9 cellular contexts compared by ENCODE assay signal in genomic region chr11:6681505-6681904, GRCh38. TPM values are rescaled to one million over a fixed set of nuclear protein-coding genes. Genes with fewer than 3 reads are reported as not detected.
A peak's percentile ranks its signal among the peaks of the same experiment; 100 is the strongest.
DNase-seq lines count a peak whose midpoint lies in the region; ATAC-seq and TF ChIP-seq lines count a peak whose summit lies in the region.
"Had no signal": no experiment of that assay in that cellular context is flagged by ENCODE, and none has a peak within 500 bp of the region (broad histone marks: within the 10 kb centered on the region; RNA-seq: fewer than 3 reads in every experiment).

No MANE protein-coding gene starts in this region.

- H3K27ac Mint-ChIP-seq in WTC11 (peak overlapping the region; percentile 64), glutamatergic neuron (ENCODE audit: unreplicated experiment) (peak overlapping the region; percentile 31)

- H3K4me1 Mint-ChIP-seq in WTC11 = peaks cover 26% of the 10 kb centered on the region
- H3K4me1 Mint-ChIP-seq in glutamatergic neuron (ENCODE audit: low read depth, unreplicated experiment) = peaks cover 2% of the 10 kb centered on the region

- H3K9me3 Mint-ChIP-seq in WTC11 (no peaks in the 10 kb centered on the region), glutamatergic neuron (ENCODE audit: unreplicated experiment) (peaks cover 3% of the 10 kb centered on the region)

- ATAC-seq in Right ventricle myocardium superior (ENCODE audit: poor library complexity) = no peak
- no peak for ATAC-seq in WTC11
- ATAC-seq in HG03520 (IDR thresholded peaks at IDR 0.05; ENCODE audit: unreplicated experiment) = no peak

- 48 to 68% (median 59%) methylated on average over 1 of the region's 1 CpG for WGBS in stomach, 5 donors

- TF ChIP-seq CTCF in left ventricle myocardium inferior (IDR thresholded peaks at IDR 0.05; ENCODE audit: borderline replicate concordance) (no peak), WTC11 (IDR thresholded peaks at IDR 0.05) (no peak), glutamatergic neuron (IDR thresholded peaks at IDR 0.05; ENCODE audit: partially characterized antibody, unreplicated experiment) (no peak), stomach (IDR thresholded peaks at IDR 0.05) (no peak)

- no peaks in the 10 kb centered on the region for H3K27me3 ChIP-seq in left ventricle myocardium inferior (ENCODE audit: low read depth)
- H3K27me3 ChIP-seq in stomach = no peaks in the 10 kb centered on the region

- H3K27ac ChIP-seq in left ventricle myocardium inferior (replicated peaks) (peak overlapping the region; percentile 93), stomach (no peak overlapping the region)

- no peak for DNase-seq in left ventricle myocardium inferior
- DNase-seq in Right ventricle myocardium superior = no peak
- DNase-seq in WTC11 (ENCODE audit: low spot score) = no peak
- no peak for DNase-seq in glutamatergic neuron
- no peak for DNase-seq in stomach
- DNase-seq in NCI-H1105 (lab: John Stamatoyannopoulos, UW) = no peak
- DNase-seq in NCI-H128 (lab: John Stamatoyannopoulos, UW; ENCODE audit: unreplicated experiment) = no peak
- DNase-seq: T-helper 9 cell had no signal

- POLR2A ChIA-PET in WTC11 (lab: Charles Lee) = no interaction called here

- H3K36me3 ChIP-seq in left ventricle myocardium inferior (peaks cover 9% of the 10 kb centered on the region), stomach (peaks cover 16 to 21% (median 18%) of the 10 kb centered on the region in 4 donors)

- H3K36me3 Mint-ChIP-seq in WTC11 (peaks cover 21% of the 10 kb centered on the region), glutamatergic neuron (ENCODE audit: unreplicated experiment) (no peaks in the 10 kb centered on the region)

- TF ChIP-seq POLR2A in stomach (IDR thresholded peaks at IDR 0.05) = no peak

- intact Hi-C loops in left ventricle myocardium inferior (cut with micrococcal nuclease) = loop anchor here (10.0 kb wide), 1 partner anchor 147 kb away; no protein-coding TSS in a partner anchor
- intact Hi-C loops in Right ventricle myocardium superior (cut with DNase I) = loop anchor here (5.0 kb wide), 2 partner anchors 79 to 149 kb away; partner anchors contain the start of genes ILK and RRP8
- intact Hi-C loops in stomach (cut with DNase I; ENCODE audit: low total_unique reads) = loop anchor here (10.0 kb wide), 1 partner anchor 77 kb away; the partner anchor contains the start of genes ILK and RRP8

- H3K4me3 ChIP-seq in left ventricle myocardium inferior (peak overlapping the region; percentile 72), stomach (peak overlapping the region in 3 of 4 donors; percentile 83 to 98 (median 90))

- H3K27me3 Mint-ChIP-seq in WTC11 (ENCODE audit: low read depth) = no peaks in the 10 kb centered on the region; the same call in 1 of the 2 replicates
- no peaks in the 10 kb centered on the region for H3K27me3 Mint-ChIP-seq in glutamatergic neuron (ENCODE audit: unreplicated experiment)

- H3K4me3 Mint-ChIP-seq in WTC11 (peak overlapping the region; percentile 99), glutamatergic neuron (ENCODE audit: unreplicated experiment) (peak overlapping the region; percentile 99)

- TF ChIP-seq EP300 in stomach (IDR thresholded peaks at IDR 0.05) = no peak

- H3K9me3 ChIP-seq in left ventricle myocardium inferior (replicated peaks) (no peaks in the 10 kb centered on the region), stomach (no peaks in the 10 kb centered on the region)

- CTCF ChIA-PET in WTC11 (lab: Charles Lee) = no interaction called here

- H3K4me1 ChIP-seq in left ventricle myocardium inferior = peaks cover 38% of the 10 kb centered on the region
- peaks cover 13 to 28% (median 22%) of the 10 kb centered on the region in 4 donors for H3K4me1 ChIP-seq in stomach

TF ChIP-seq in WTC11, 78 proteins besides CTCF, POLR2A, EP300 and RAD21 (continues in another document):
- TF ChIP-seq ZNF263 (CRISPR knock-in tag; IDR thresholded peaks at IDR 0.05; ENCODE audit: low read depth) = no peak
- TF ChIP-seq NR2C2 (CRISPR knock-in tag; IDR thresholded peaks at IDR 0.05) = no peak
- no peak for TF ChIP-seq GRHL2 (CRISPR knock-in tag; IDR thresholded peaks at IDR 0.05; ENCODE audit: insufficient replicate concordance, severe bottlenecking)
- no peak for TF ChIP-seq OVOL2 (CRISPR knock-in tag; IDR thresholded peaks at IDR 0.05; ENCODE audit: borderline replicate concordance)
- TF ChIP-seq NR3C1 (CRISPR knock-in tag; conservative IDR thresholded peaks at IDR 0.05; ENCODE audit: low read depth) = no peak
- no peak for TF ChIP-seq AR (CRISPR knock-in tag; IDR thresholded peaks at IDR 0.05)
- no peak for TF ChIP-seq NFE2L1 (CRISPR knock-in tag; IDR thresholded peaks at IDR 0.05)
- TF ChIP-seq ZNF281 (CRISPR knock-in tag; IDR thresholded peaks at IDR 0.05) = no peak
- TF ChIP-seq ZNF423 (CRISPR knock-in tag; IDR thresholded peaks at IDR 0.05) = no peak
- no peak for TF ChIP-seq ZBTB43 (CRISPR knock-in tag; IDR thresholded peaks at IDR 0.05)
- TF ChIP-seq JAZF1 (CRISPR knock-in tag; IDR thresholded peaks at IDR 0.05) = no peak
- TF ChIP-seq FOXK1 (CRISPR knock-in tag; IDR thresholded peaks at IDR 0.05) = no peak

RNA-seq across cellular contexts. Expression of gene MRPL17, which starts 1.6 kb away (rescaled TPM):
- total RNA-seq in left ventricle myocardium inferior (40.2 TPM), Right ventricle myocardium superior (46.5 TPM), WTC11 (2021) (68.1 to 77.1 TPM (median 70.1 TPM) in 3 replicates), glutamatergic neuron (ENCODE audit: unreplicated experiment) (23.3 TPM), stomach (100 to 1,000 TPM in 1 of 5 donors, 10 to 100 TPM in 3, 1 to 10 TPM in 1; 9.0 to 148 (median 20.4) TPM)
- 10 to 100 TPM; 43.2 to 52.2 (median 49.4) TPM for polyA plus RNA-seq in stomach

RNA-seq across cellular contexts. Expression of gene DCHS1, which starts 25.9 kb away (rescaled TPM):
- total RNA-seq in left ventricle myocardium inferior (9.5 TPM), Right ventricle myocardium superior (9.6 TPM), WTC11 (2021) (11.5 to 14.2 TPM (median 12.6 TPM) in 3 replicates), glutamatergic neuron (ENCODE audit: unreplicated experiment) (91.5 TPM), stomach (10 to 100 TPM in 4 of 5 donors, 1 to 10 TPM in 1; 9.9 to 22.8 (median 17.4) TPM)
- polyA plus RNA-seq in stomach = 1 to 10 TPM in 2 of 3 donors, under 1 TPM in 1; 0.76 to 2.6 (median 1.6) TPM
